ENCODE assay signal across 1 cellular context in the genomic region with DNA sequence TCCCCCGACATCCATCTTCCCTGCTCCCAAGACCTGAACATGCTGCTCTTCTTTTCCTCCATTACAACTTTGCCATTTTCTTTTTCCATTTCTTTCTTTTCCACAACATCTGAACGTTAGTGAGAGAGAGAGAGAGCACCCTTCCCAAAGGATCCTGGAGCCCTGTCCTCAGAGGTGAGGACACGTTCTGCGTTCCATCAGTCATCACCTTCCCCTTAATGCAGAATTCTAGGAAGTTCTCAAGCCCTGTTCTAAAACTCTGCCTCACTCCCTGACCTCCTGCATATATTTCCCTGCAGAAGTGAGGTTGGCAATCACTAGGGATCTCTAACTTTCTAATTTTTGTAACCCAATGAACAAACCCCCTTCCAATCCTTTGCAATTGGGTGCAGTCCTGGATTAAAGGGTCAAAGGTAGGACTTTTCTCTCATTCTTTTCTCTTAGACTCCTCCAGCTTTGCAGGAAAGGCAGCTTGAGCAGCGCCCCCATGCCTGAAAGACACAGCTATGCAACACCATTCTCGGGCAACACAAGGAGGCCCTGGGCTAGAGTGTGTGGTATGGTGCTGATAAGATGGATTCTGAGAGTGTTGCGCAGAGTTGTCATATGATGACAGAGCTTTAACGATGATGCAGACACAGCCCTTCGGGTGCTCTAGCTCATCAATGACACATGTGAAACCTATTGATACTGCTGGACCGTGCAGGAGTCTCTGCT.
TF ChIP-seq lines count a peak whose summit lies in the region.

No MANE protein-coding gene starts in this region.

TF ChIP-seq in K562, 482 proteins besides CTCF, POLR2A, EP300 and RAD21 (continued from another document):
- TF ChIP-seq NR2C1 (IDR thresholded peaks at IDR 0.05) (no peak), NR2C1 (tag; IDR thresholded peaks at IDR 0.05) (no peak), NRF1 (conservative IDR thresholded peaks at IDR 0.05 in 1 of 2, IDR thresholded peaks at IDR 0.05 in 1 of 2) (0 out of 4 replicates have a peak, but pooled peaks of 1 of the 2 experiments have one; percentile 9), FOXA3 (CRISPR knock-in tag; conservative IDR thresholded peaks at IDR 0.05 in 1 of 2, IDR thresholded peaks at IDR 0.05 in 1 of 2) (no peak), ATF1 (CRISPR knock-in tag; IDR thresholded peaks at IDR 0.05) (no peak), ATF1 (tag; IDR thresholded peaks at IDR 0.05) (0 out of 2 replicates have a peak, but pooled peaks have one; percentile 34), CREB1 (IDR thresholded peaks at IDR 0.05) (peak; percentile 48; the same call in 1 of the 2 replicates), CREB1 (CRISPR knock-in tag; IDR thresholded peaks at IDR 0.05) (no peak), CREM (IDR thresholded peaks at IDR 0.05; ENCODE audit: low read depth) (peak; percentile 40; the same call in 1 of the 2 replicates), POLR3G (IDR thresholded peaks at IDR 0.05; ENCODE audit: extremely low read depth, insufficient read length, insufficient replicate concordance) (no peak), TCF7 (IDR thresholded peaks at IDR 0.05; ENCODE audit: borderline replicate concordance) (no peak), ZFP91 (CRISPR knock-in tag; IDR thresholded peaks at IDR 0.05) (no peak), KAT2B (IDR thresholded peaks at IDR 0.05; ENCODE audit: low read depth, low read length) (no peak), PHF21A (IDR thresholded peaks at IDR 0.05; ENCODE audit: borderline replicate concordance, low read depth) (no peak), POLR3A (IDR thresholded peaks at IDR 0.05; ENCODE audit: borderline replicate concordance, extremely low read depth, insufficient read depth, insufficient read length) (no peak)
- TF ChIP-seq, protein P1, sequence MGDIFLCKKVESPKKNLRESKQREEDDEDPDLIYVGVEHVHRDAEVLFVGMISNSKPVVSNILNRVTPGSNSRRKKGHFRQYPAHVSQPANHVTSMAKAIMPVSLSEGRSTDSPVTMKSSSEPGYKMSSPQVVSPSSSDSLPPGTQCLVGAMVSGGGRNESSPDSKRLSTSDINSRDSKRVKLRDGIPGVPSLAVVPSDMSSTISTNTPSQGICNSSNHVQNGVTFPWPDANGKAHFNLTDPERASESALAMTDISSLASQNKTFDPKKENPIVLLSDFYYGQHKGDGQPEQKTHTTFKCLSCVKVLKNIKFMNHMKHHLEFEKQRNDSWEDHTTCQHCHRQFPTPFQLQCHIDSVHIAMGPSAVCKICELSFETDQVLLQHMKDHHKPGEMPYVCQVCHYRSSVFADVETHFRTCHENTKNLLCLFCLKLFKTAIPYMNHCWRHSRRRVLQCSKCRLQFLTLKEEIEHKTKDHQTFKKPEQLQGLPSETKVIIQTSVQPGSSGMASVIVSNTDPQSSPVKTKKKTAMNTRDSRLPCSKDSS (IDR thresholded peaks at IDR 0.05; ENCODE audit: low read depth, partially characterized antibody) = no peak
